Comparison of ENCODE assay signal across 26 cellular contexts in the genomic region with DNA sequence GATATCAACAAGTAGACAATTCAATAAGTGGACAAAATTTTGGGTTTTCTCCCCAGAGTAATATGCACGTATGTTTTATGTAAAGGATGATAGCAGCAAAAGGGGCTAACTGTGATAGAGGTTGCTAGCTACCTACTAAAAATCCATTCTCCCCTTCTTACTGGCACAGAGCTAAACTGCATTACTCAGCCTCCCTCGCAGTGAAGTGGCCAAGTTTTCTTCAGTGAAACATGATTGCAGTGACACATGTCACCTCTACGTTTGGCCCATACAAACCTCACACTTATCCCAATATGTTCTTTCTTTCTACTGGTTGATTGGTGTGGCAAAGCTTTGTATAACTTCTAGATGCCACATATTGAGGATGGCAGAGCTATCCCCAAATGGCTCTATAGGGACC. TPM values are rescaled to one million over a fixed set of nuclear protein-coding genes. Genes with fewer than 3 reads are reported as not detected.
"Had no signal": no experiment of that assay in that cellular context is flagged by ENCODE, and none has a peak within 500 bp of the region (broad histone marks: within the 10 kb centered on the region; RNA-seq: fewer than 3 reads in every experiment).

No MANE protein-coding gene starts in this region.

- H3K4me1 ChIP-seq: Peyer's patch, SJCRH30 had no signal

- H3K4me2 ChIP-seq: KMS-11, PC-9 had no signal

- FAIRE-seq: K562 had no signal

- H3K4me3 Mint-ChIP-seq: IgD-negative memory B cell had no signal

- H3K9ac ChIP-seq: KMS-11 had no signal

- H3K27ac Mint-ChIP-seq: IgD-negative memory B cell had no signal

- ATAC-seq: K562, Right ventricle myocardium inferior, SK-N-SH treated with all-trans-retinoic acid at 6 μM for 48 hours had no signal

- H3K9me3 Mint-ChIP-seq: IgD-negative memory B cell had no signal

- H3K4me3 ChIP-seq: K562, PC-9, Peyer's patch, SJCRH30 had no signal

- H3K27ac ChIP-seq: KMS-11, PC-9, Peyer's patch, SJCRH30 had no signal

- H3K4me1 Mint-ChIP-seq: IgD-negative memory B cell had no signal

- H3K9me3 ChIP-seq: Peyer's patch, SJCRH30 had no signal

- H3K36me3 Mint-ChIP-seq: IgD-negative memory B cell had no signal

- H3K36me3 ChIP-seq: Peyer's patch, SJCRH30 had no signal

- H3K27me3 ChIP-seq: Peyer's patch, SJCRH30 had no signal

- H2AFZ ChIP-seq: PC-9 had no signal

- DNase-seq: Kasumi-1; MM.1S; NCI-H1092 treated with DMSO at 0.1 percent for 48 hours; NCI-H1436; NCI-H187; NCI-H2029; NCI-H2081 treated with DMSO at 0.1 percent for 48 hours; NCI-H2171; NCI-H226; NCI-H446; NCI-H510A; NCI-H524 treated with DMSO at 0.1 percent for 48 hours; NCI-H69; NCI-H774; NK-92 treated with Interleukin-12 subunit alpha and Interleukin-12 subunit beta, amount 100 ng/mL, for 24 hours; OCI-M1; PC-9; Peyer's patch; SHP77 treated with DMSO at 0.1 percent for 48 hours; SJCRH30 had no signal

RNA-seq across cellular contexts. Expression of a gene that starts 34.3 kb away (rescaled TPM):
- total RNA-seq: HT1080, PC-9 had no signal

RNA-seq across cellular contexts. Expression of a gene that starts 46.2 kb away (rescaled TPM):
- total RNA-seq: HT1080 had no signal
